Comparison of ENCODE assay signal across 9 cellular contexts in genomic region chrX:20361890-20362262, GRCh38.
DNase-seq lines count a peak whose midpoint lies in the region; ATAC-seq and TF ChIP-seq lines count a peak whose summit lies in the region.
"Had no signal": no experiment of that assay in that cellular context is flagged by ENCODE, and none has a peak within 500 bp of the region (broad histone marks: within the 10 kb centered on the region; RNA-seq: fewer than 3 reads in every experiment).

No MANE protein-coding gene starts in this region.

- peak overlapping the region; percentile 72 for H3K27ac Mint-ChIP-seq in type B pancreatic cell
- no peak overlapping the region for H3K27ac Mint-ChIP-seq in activated naive CD8-positive, alpha-beta T cell treated with anti-CD3 and anti-CD28 coated beads for 36 hours

- no peak for ATAC-seq in HG03565 (IDR thresholded peaks at IDR 0.05; ENCODE audit: unreplicated experiment)

- no peak for TF ChIP-seq CTCF in type B pancreatic cell (conservative IDR thresholded peaks at IDR 0.05)

- H3K27me3 Mint-ChIP-seq in type B pancreatic cell: no peaks in the 10 kb centered on the region
- no peaks in the 10 kb centered on the region for H3K27me3 Mint-ChIP-seq in activated naive CD8-positive, alpha-beta T cell treated with anti-CD3 and anti-CD28 coated beads for 36 hours

- H3K9me3 Mint-ChIP-seq in type B pancreatic cell: peaks cover 3% of the 10 kb centered on the region
- H3K9me3 Mint-ChIP-seq in activated naive CD8-positive, alpha-beta T cell treated with anti-CD3 and anti-CD28 coated beads for 36 hours: no peaks in the 10 kb centered on the region

- H3K36me3 Mint-ChIP-seq in type B pancreatic cell: no peaks in the 10 kb centered on the region
- no peaks in the 10 kb centered on the region for H3K36me3 Mint-ChIP-seq in activated naive CD8-positive, alpha-beta T cell treated with anti-CD3 and anti-CD28 coated beads for 36 hours

- peaks cover 12% of the 10 kb centered on the region for H3K4me1 Mint-ChIP-seq in type B pancreatic cell (ENCODE audit: unreplicated experiment)
- no peaks in the 10 kb centered on the region for H3K4me1 Mint-ChIP-seq in activated naive CD8-positive, alpha-beta T cell treated with anti-CD3 and anti-CD28 coated beads for 36 hours

- peak overlapping the region; percentile 13 for H3K4me3 Mint-ChIP-seq in type B pancreatic cell
- H3K4me3 Mint-ChIP-seq in activated naive CD8-positive, alpha-beta T cell treated with anti-CD3 and anti-CD28 coated beads for 36 hours: no peak overlapping the region

- DNase-seq in NCI-H2227 (lab: John Stamatoyannopoulos, UW; ENCODE audit: unreplicated experiment) (peak; percentile 21), NCI-H2227 treated with DMSO at 0.1 percent for 48 hours (lab: John Stamatoyannopoulos, UW) (no peak), astrocyte of the hippocampus (ENCODE audit: low read depth, low spot score) (peak; percentile 63), kidney glomerular epithelial cell (lab: John Stamatoyannopoulos, UW) (peak; percentile 49), type B pancreatic cell (ENCODE audit: extremely low spot score, unreplicated experiment) (no peak)
- no peak for DNase-seq in activated naive CD4-positive, alpha-beta T cell treated with anti-CD3 and anti-CD28 coated beads, Interleukin-2, amount 50 U/mL, for 16 hours
- no peak for DNase-seq in activated naive CD8-positive, alpha-beta T cell treated with anti-CD3 and anti-CD28 coated beads for 36 hours
- DNase-seq: AML-193 had no signal

Comparison
In these comparisons a context has a peak if more than half of its experiments do, and no peak if none do; other contexts are left out.
1. DNase-seq: peak in NCI-H2227 (single experiment), astrocyte of the hippocampus (single experiment) and kidney glomerular epithelial cell (single experiment); none in NCI-H2227 treated with DMSO at 0.1 percent for 48 hours (single experiment), type B pancreatic cell (single experiment), activated naive CD4-positive, alpha-beta T cell treated with anti-CD3 and anti-CD28 coated beads, Interleukin-2, amount 50 U/mL, for 16 hours (single experiment) and activated naive CD8-positive, alpha-beta T cell treated with anti-CD3 and anti-CD28 coated beads for 36 hours (single experiment).